In genomic region chr11:121615506-121615905, GRCh38 we compare ENCODE assay signal across 20 cellular contexts.
DNase-seq lines count a peak whose midpoint lies in the region; ATAC-seq and TF ChIP-seq lines count a peak whose summit lies in the region.
"Had no signal": no experiment of that assay in that cellular context is flagged by ENCODE, and none has a peak within 500 bp of the region (broad histone marks: within the 10 kb centered on the region; RNA-seq: fewer than 3 reads in every experiment).

No MANE protein-coding gene starts in this region.

- H3K9me3 Mint-ChIP-seq in MCF 10A (ENCODE audit: unreplicated experiment) = no peaks in the 10 kb centered on the region
- H3K9me3 Mint-ChIP-seq in activated naive CD8-positive, alpha-beta T cell treated with anti-CD3 and anti-CD28 coated beads, Interleukin-2, amount 50 U/mL, for 24 hours = no peaks in the 10 kb centered on the region
- H3K9me3 Mint-ChIP-seq: brain had no signal

- no peak overlapping the region for H3K4me2 ChIP-seq in fibroblast of lung (ENCODE audit: extremely low read depth, insufficient read depth, low read length)

- no peaks in the 10 kb centered on the region for H3K79me2 ChIP-seq in fibroblast of lung (ENCODE audit: control insufficient read depth, insufficient read depth, low read length)

- no peak overlapping the region for H3K4me3 Mint-ChIP-seq in MCF 10A (ENCODE audit: unreplicated experiment)
- H3K4me3 Mint-ChIP-seq in activated naive CD8-positive, alpha-beta T cell treated with anti-CD3 and anti-CD28 coated beads, Interleukin-2, amount 50 U/mL, for 24 hours = no peak overlapping the region
- H3K4me3 Mint-ChIP-seq: brain; CD8-positive, alpha-beta memory T cell had no signal

- TF ChIP-seq CTCF in MCF 10A (IDR thresholded peaks at IDR 0.05; ENCODE audit: unreplicated experiment) (no peak), breast epithelium (IDR thresholded peaks at IDR 0.05) (no peak), fibroblast of lung (conservative IDR thresholded peaks at IDR 0.05 in 1 of 2, IDR thresholded peaks at IDR 0.05 in 1 of 2; ENCODE audit: low read depth in 1 of 2, low read length in 2 of 2) (no peak)

- H3K4me3 ChIP-seq in breast epithelium (no peak overlapping the region), fibroblast of lung (replicated peaks in 1 of 4; ENCODE audit: control extremely low read depth in 1 of 4, insufficient read depth in 1 of 4, low read depth in 3 of 4, low read length in 4 of 4) (no peak overlapping the region)
- H3K4me3 ChIP-seq: transverse colon had no signal

- H3K9me3 ChIP-seq in breast epithelium = no peaks in the 10 kb centered on the region
- no peaks in the 10 kb centered on the region for H3K9me3 ChIP-seq in fibroblast of lung (ENCODE audit: control insufficient read depth, insufficient read depth, low read depth, low read length)
- H3K9me3 ChIP-seq: transverse colon had no signal

- H3K27me3 Mint-ChIP-seq in MCF 10A (ENCODE audit: insufficient read depth, unreplicated experiment) = no peaks in the 10 kb centered on the region
- no peaks in the 10 kb centered on the region for H3K27me3 Mint-ChIP-seq in activated naive CD8-positive, alpha-beta T cell treated with anti-CD3 and anti-CD28 coated beads, Interleukin-2, amount 50 U/mL, for 24 hours
- H3K27me3 Mint-ChIP-seq: brain had no signal

- BruUV-seq in MCF 10A (replicated peaks; lab: Mats Ljungman, UMichigan) = no TSS peak

- intact Hi-C loops in MCF 10A (cut with micrococcal nuclease) = no loop called here
- intact Hi-C loops in breast epithelium (cut with DNase I; ENCODE audit: low total_unique reads) = no loop called here

- in situ Hi-C loops in KBM-7 (cut with MboI; ENCODE audit: low pct_unique_long_range_greater_than_20kb, low sequenced_read_pairs) = no loop called here

- H3K27ac ChIP-seq in breast epithelium (no peak overlapping the region), fibroblast of lung (ENCODE audit: insufficient read depth, low read length) (no peak overlapping the region)
- H3K27ac ChIP-seq: transverse colon had no signal

- no peak overlapping the region for H3K9ac ChIP-seq in fibroblast of lung (ENCODE audit: insufficient read depth, low read length)

- H4K20me1 ChIP-seq in fibroblast of lung (ENCODE audit: control insufficient read depth, extremely low read depth, insufficient read depth, low read length) = no peaks in the 10 kb centered on the region

- CTCF ChIA-PET in MCF 10A (lab: Yijun Ruan, JAX) = no interaction called here

- peaks cover 7% of the 10 kb centered on the region for H3K36me3 Mint-ChIP-seq in MCF 10A (ENCODE audit: insufficient read depth, unreplicated experiment)
- H3K36me3 Mint-ChIP-seq in activated naive CD8-positive, alpha-beta T cell treated with anti-CD3 and anti-CD28 coated beads, Interleukin-2, amount 50 U/mL, for 24 hours (ENCODE audit: low read depth) = peaks cover 28% of the 10 kb centered on the region

- H2AFZ ChIP-seq in fibroblast of lung (ENCODE audit: low read length) = no peak overlapping the region

- no peaks in the 10 kb centered on the region for H3K27me3 ChIP-seq in breast epithelium
- H3K27me3 ChIP-seq in fibroblast of lung (ENCODE audit: control insufficient read depth, insufficient read depth, low read length) = no peaks in the 10 kb centered on the region
- H3K27me3 ChIP-seq: transverse colon had no signal

- H3K27ac Mint-ChIP-seq in MCF 10A (ENCODE audit: low read depth, unreplicated experiment) = no peak overlapping the region
- peak overlapping the region; percentile 10 for H3K27ac Mint-ChIP-seq in activated naive CD8-positive, alpha-beta T cell treated with anti-CD3 and anti-CD28 coated beads, Interleukin-2, amount 50 U/mL, for 24 hours

- POLR2A ChIA-PET in MCF 10A (lab: Yijun Ruan, JAX) = no interaction called here

- H3K4me1 Mint-ChIP-seq in MCF 10A (ENCODE audit: insufficient read depth, unreplicated experiment) = peaks cover 9% of the 10 kb centered on the region
- no peaks in the 10 kb centered on the region for H3K4me1 Mint-ChIP-seq in activated naive CD8-positive, alpha-beta T cell treated with anti-CD3 and anti-CD28 coated beads, Interleukin-2, amount 50 U/mL, for 24 hours
- H3K4me1 Mint-ChIP-seq: CD8-positive, alpha-beta memory T cell had no signal

- H3K4me1 ChIP-seq in breast epithelium = no peaks in the 10 kb centered on the region
- H3K4me1 ChIP-seq in fibroblast of lung (ENCODE audit: control insufficient read depth, extremely low read depth, insufficient read depth, low read length) = no peaks in the 10 kb centered on the region
- H3K4me1 ChIP-seq: transverse colon had no signal

- no peak for ATAC-seq in activated naive CD8-positive, alpha-beta T cell treated with anti-CD3 and anti-CD28 coated beads, Interleukin-2, amount 50 U/mL, for 24 hours
- no peak for ATAC-seq in GM18873 (IDR thresholded peaks at IDR 0.05; ENCODE audit: low FRiP score, unreplicated experiment)
- ATAC-seq: activated CD4-positive, CD25-positive, alpha-beta regulatory T cell treated with anti-CD3 and anti-CD28 coated beads, Interleukin-2, amount 50 U/mL, for 24 hours; HCT116 had no signal

- peak; percentile 21 for DNase-seq in MCF 10A (ENCODE audit: unreplicated experiment)
- no peak for DNase-seq in breast epithelium (ENCODE audit: low spot score in 2 of 2)
- DNase-seq in activated naive CD8-positive, alpha-beta T cell treated with anti-CD3 and anti-CD28 coated beads, Interleukin-2, amount 50 U/mL, for 24 hours = no peak
- DNase-seq in fibroblast of lung (ENCODE audit: low read depth in 2 of 2) = peak; percentile 28 to 73
- no peak for DNase-seq in KBM-7
- no peak for DNase-seq in NCI-H1048 (lab: John Stamatoyannopoulos, UW)
- no peak for DNase-seq in AML-193 (lab: John Stamatoyannopoulos, UW)
- DNase-seq: activated gamma-delta T cell; CD8-positive, alpha-beta memory T cell; DMS79 treated with DMSO at 0.1 percent for 48 hours; hypothalamus; midbrain; MM.1S; NCI-H1930; stimulated activated naive CD4-positive, alpha-beta T cell; transverse colon had no signal

- no peak for TF ChIP-seq POLR2A in breast epithelium (IDR thresholded peaks at IDR 0.05)

- H3K36me3 ChIP-seq in breast epithelium (no peaks in the 10 kb centered on the region), fibroblast of lung (ENCODE audit: control insufficient read depth, insufficient read depth, low read length) (no peaks in the 10 kb centered on the region)

Comparison
In these comparisons a context has a peak if more than half of its experiments do, and no peak if none do; other contexts are left out.
1. DNase-seq: peak in MCF 10A (single experiment) and fibroblast of lung (2 of 2); none in breast epithelium (0 of 2), activated naive CD8-positive, alpha-beta T cell treated with anti-CD3 and anti-CD28 coated beads, Interleukin-2, amount 50 U/mL, for 24 hours (single experiment), KBM-7 (single experiment), NCI-H1048 (single experiment) and AML-193 (0 of 2).